17 cellular contexts compared by ENCODE assay signal in the genomic region with DNA sequence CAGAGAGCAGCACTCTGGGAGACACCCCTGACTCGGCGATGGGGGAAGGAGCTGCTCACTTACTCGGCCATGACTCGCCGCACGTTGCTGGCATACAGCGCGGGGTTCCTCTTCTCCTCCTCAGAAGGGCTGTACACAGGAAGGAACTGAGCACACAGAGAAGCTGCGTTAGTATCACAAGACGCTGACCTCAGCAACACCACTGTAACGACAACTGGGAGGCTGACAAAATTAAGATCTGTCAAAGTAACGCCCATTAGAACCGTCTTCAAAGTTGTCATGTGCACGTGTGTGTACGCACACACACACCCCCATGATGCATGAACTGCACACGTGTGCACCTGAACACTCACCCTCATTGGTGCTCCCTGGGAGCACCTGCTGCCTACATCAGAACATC. TPM values are rescaled to one million over a fixed set of nuclear protein-coding genes. Genes with fewer than 3 reads are reported as not detected.
DNase-seq lines count a peak whose midpoint lies in the region; ATAC-seq and TF ChIP-seq lines count a peak whose summit lies in the region.
"Had no signal": no experiment of that assay in that cellular context is flagged by ENCODE, and none has a peak within 500 bp of the region (broad histone marks: within the 10 kb centered on the region; RNA-seq: fewer than 3 reads in every experiment).

No MANE protein-coding gene starts in this region.

- no peak for TF ChIP-seq CTCF in adrenal gland (IDR thresholded peaks at IDR 0.05)
- TF ChIP-seq CTCF in GM13976 (IDR thresholded peaks at IDR 0.05; ENCODE audit: borderline replicate concordance, control extremely low read depth, extremely low read depth, insufficient read depth, missing control alignments), result no peak

- no peaks in the 10 kb centered on the region for H3K9me3 ChIP-seq in adrenal gland (replicated peaks in 1 of 3)
- H3K9me3 ChIP-seq in right cardiac atrium (ENCODE audit: control insufficient read depth, low read length), result no peaks in the 10 kb centered on the region
- H3K9me3 ChIP-seq: ovary had no signal

- peaks cover 5 to 15% of the 10 kb centered on the region in 2 donors for H3K4me1 ChIP-seq in adrenal gland (replicated peaks in 1 of 2)
- H3K4me1 ChIP-seq in right cardiac atrium (ENCODE audit: control insufficient read depth, insufficient read depth, low read length), result no peaks in the 10 kb centered on the region

- peaks cover 0 to 16% of the 10 kb centered on the region in 2 donors for H3K36me3 ChIP-seq in adrenal gland (replicated peaks in 1 of 2)
- H3K36me3 ChIP-seq: ovary had no signal

- WGBS in adrenal gland, 4 donors, result 78 to 88% (median 82%) methylated on average over 16 of the region's 16 CpGs
- 77% methylated on average over 16 of the region's 16 CpGs for WGBS in right cardiac atrium

- intact Hi-C loops in adrenal gland (cut with DNase I), result no loop called here
- intact Hi-C loops in right cardiac atrium (cut with DNase I), result no loop called here

- H3K27ac ChIP-seq in adrenal gland (peak overlapping the region in 2 of 5 donors; percentile 59 to 76), right cardiac atrium (ENCODE audit: low read length) (no peak overlapping the region)
- H3K27ac ChIP-seq: ovary had no signal

- in situ Hi-C loops in GM13976 (cut with MboI; ENCODE audit: low sequenced_read_pairs, unreplicated experiment), result no loop called here

- DNase-seq in KG1 (lab: John Stamatoyannopoulos, UW) (peak; percentile 12), adrenal gland (peak; percentile 55 to 80 (median 68)), right cardiac atrium (peak; percentile 66 to 85 (median 84)), putamen (ENCODE audit: low spot score) (peak; percentile 34), GM13976 (ENCODE audit: low spot score) (no peak), RPMI8226 (no peak)
- no peak for DNase-seq in activated effector memory CD4-positive, alpha-beta T cell treated with anti-CD3 and anti-CD28 coated beads, Interleukin-2, amount 50 U/mL, for 16 hours
- DNase-seq in activated CD4-positive, alpha-beta T cell treated with anti-CD3 and anti-CD28 coated beads, Interleukin-2, amount 50 U/mL, for 1 hour, result no peak
- DNase-seq: activated CD4-positive, alpha-beta T cell treated with anti-CD3 and anti-CD28 coated beads, Interleukin-2, amount 10 ng/mL, durations not matched to agents 7 days and 5 days; mammary epithelial cell; stimulated activated CD4-positive, alpha-beta T cell treated with anti-CD3 and anti-CD28 coated beads, Interleukin-2, amount 100 ng/mL, for 48 hours; stimulated activated naive CD4-positive, alpha-beta T cell had no signal

- no peak for TF ChIP-seq POLR2A in adrenal gland (IDR thresholded peaks at IDR 0.05)

- ATAC-seq in right cardiac atrium, result peak; percentile 39 to 46
- ATAC-seq: activated T-helper 17 cell treated with anti-CD3 and anti-CD28 coated beads, Interleukin-2, amount 50 U/mL, for 72 hours; T-cell had no signal

- H3K4me3 ChIP-seq in adrenal gland (no peak overlapping the region), right cardiac atrium (ENCODE audit: low read length) (no peak overlapping the region)
- H3K4me3 ChIP-seq: ovary had no signal

- no peaks in the 10 kb centered on the region for H3K27me3 ChIP-seq in adrenal gland
- H3K27me3 ChIP-seq in right cardiac atrium (ENCODE audit: control insufficient read depth, insufficient read depth), result no peaks in the 10 kb centered on the region
- H3K27me3 ChIP-seq: ovary had no signal

RNA-seq across cellular contexts. Expression of a gene that starts 32.1 kb away (rescaled TPM):
- not detected for total RNA-seq in adrenal gland
- polyA plus RNA-seq in adrenal gland, result under 1 TPM in 1 of 3 donors, not detected in 2; 0.10 TPM
- not detected for total RNA-seq in right cardiac atrium
- polyA plus RNA-seq in right cardiac atrium, result not detected
- total RNA-seq: activated T-helper 17 cell treated with anti-CD3 and anti-CD28 coated beads, Interleukin-2, amount 50 U/mL, for 72 hours; M059J; mammary epithelial cell had no signal
- polyA plus RNA-seq: BJ, mammary epithelial cell had no signal

RNA-seq across cellular contexts. Expression of a gene that starts 46.4 kb away (rescaled TPM):
- total RNA-seq in adrenal gland (10 to 100 TPM; 33.9 to 59.1 (median 43.4) TPM), right cardiac atrium (10 to 100 TPM; 11.0 to 19.7 (median 15.5) TPM)
- polyA plus RNA-seq in adrenal gland (10 to 100 TPM; 23.2 to 45.3 (median 42.8) TPM), right cardiac atrium (15.6 TPM)

Comparison
In these comparisons a context has a peak if more than half of its experiments do, and no peak if none do; other contexts are left out.
1. DNase-seq: peak in KG1 (single experiment), adrenal gland (7 of 7), right cardiac atrium (3 of 3) and putamen (single experiment); none in GM13976 (single experiment), activated effector memory CD4-positive, alpha-beta T cell treated with anti-CD3 and anti-CD28 coated beads, Interleukin-2, amount 50 U/mL, for 16 hours (single experiment), activated CD4-positive, alpha-beta T cell treated with anti-CD3 and anti-CD28 coated beads, Interleukin-2, amount 50 U/mL, for 1 hour (single experiment) and RPMI8226 (single experiment).